ENCODE assay signal across 7 cellular contexts in the genomic region with DNA sequence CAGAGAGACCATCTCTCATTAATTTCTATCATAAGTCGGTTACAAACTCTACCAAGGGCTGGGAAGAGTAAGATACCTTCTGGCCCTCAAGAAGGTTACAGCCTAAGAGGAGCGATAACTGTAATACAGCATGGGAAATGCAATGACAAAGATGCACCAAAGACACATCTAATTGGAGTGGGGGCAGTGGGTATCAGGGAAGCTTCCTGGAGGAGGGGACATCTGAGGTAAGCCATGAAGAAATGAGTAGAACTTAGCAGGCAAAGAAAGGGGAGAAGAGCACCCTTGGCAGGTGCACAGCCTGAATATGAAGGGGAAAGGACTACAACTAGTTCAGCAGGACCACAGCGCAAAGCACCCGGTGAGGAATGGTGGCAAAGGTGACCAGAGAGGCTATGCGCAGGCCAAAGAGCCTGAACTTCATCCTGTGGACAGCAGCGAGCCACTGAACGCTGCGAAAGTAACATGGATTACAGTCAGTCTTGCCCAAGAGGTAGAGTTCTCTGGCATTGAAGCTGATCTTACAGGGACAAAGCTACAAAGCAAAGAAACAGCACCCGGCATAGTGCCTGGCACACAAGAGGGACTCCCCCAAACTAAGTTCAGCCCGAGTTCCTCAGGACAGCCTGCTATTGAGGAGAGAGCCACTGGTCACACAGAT. TPM values are rescaled to one million over a fixed set of nuclear protein-coding genes. Genes with fewer than 3 reads are reported as not detected.
DNase-seq lines count a peak whose midpoint lies in the region; ATAC-seq and TF ChIP-seq lines count a peak whose summit lies in the region.
"Had no signal": no experiment of that assay in that cellular context is flagged by ENCODE, and none has a peak within 500 bp of the region (broad histone marks: within the 10 kb centered on the region; RNA-seq: fewer than 3 reads in every experiment).

No MANE protein-coding gene starts in this region.

- intact Hi-C loops in breast epithelium (cut with DNase I; ENCODE audit: low total_unique reads), result no loop called here

- TF ChIP-seq CTCF in HEK293 (tag by site-specific recombination; IDR thresholded peaks at IDR 0.05), result no peak
- TF ChIP-seq CTCF in breast epithelium (IDR thresholded peaks at IDR 0.05), result no peak

- H2AFZ ChIP-seq in neuron (ENCODE audit: low read depth, low read length), result no peak overlapping the region

- H3K4me1 ChIP-seq in HEK293 (ENCODE audit: control insufficient read depth, insufficient read depth, low read length) (peaks cover 7% of the 10 kb centered on the region), breast epithelium (peaks cover 0 to 18% of the 10 kb centered on the region in 2 donors), neuron (ENCODE audit: insufficient read depth, low read length) (peaks cover 30% of the 10 kb centered on the region)

- no peak overlapping the region; the same call in 1 of the 2 replicates for H3K27ac ChIP-seq in HEK293 (ENCODE audit: extremely low read depth, low read depth, low read length)
- H3K27ac ChIP-seq in breast epithelium, result peak overlapping the region; percentile 75 to 97

- H3K9me3 ChIP-seq in HEK293 (ENCODE audit: control insufficient read depth, insufficient read depth, low read depth, low read length), result no peaks in the 10 kb centered on the region
- no peaks in the 10 kb centered on the region for H3K9me3 ChIP-seq in breast epithelium
- H3K9me3 ChIP-seq in neuron (ENCODE audit: low read length), result no peaks in the 10 kb centered on the region

- DNase-seq in breast epithelium (ENCODE audit: low spot score in 2 of 2) (no peak), A172 (ENCODE audit: low spot score) (no peak), germinal center (ENCODE audit: low spot score) (no peak)
- DNase-seq: nucleus accumbens had no signal

- peak overlapping the region; percentile 74 for H3K4me3 ChIP-seq in HEK293 (ENCODE audit: low read depth, low read length)
- peak overlapping the region; percentile 87 to 98 (median 88) for H3K4me3 ChIP-seq in breast epithelium
- peak overlapping the region; percentile 56 for H3K4me3 ChIP-seq in neuron (ENCODE audit: low read length)

- POLR2A ChIA-PET in HEK293 (lab: Yijun Ruan, JAX), result interaction anchor here (0.6 to 4.0 kb wide), 2 partner anchors 12 to 40 kb away, joined by 3 to 32 read pairs; a partner anchor contains a TSS

- H3K27me3 ChIP-seq in breast epithelium (no peaks in the 10 kb centered on the region), neuron (ENCODE audit: insufficient read depth, low read length) (no peaks in the 10 kb centered on the region)

- no peak for TF ChIP-seq POLR2A in breast epithelium (IDR thresholded peaks at IDR 0.05)

- H3K36me3 ChIP-seq in HEK293 (ENCODE audit: control insufficient read depth in 2 of 2, insufficient read depth in 1 of 2, low read length in 2 of 2) (peaks cover 19 to 48% of the 10 kb centered on the region in 2 experiments; a peak in 2 of 3 replicates), breast epithelium (no peaks in the 10 kb centered on the region), neuron (ENCODE audit: insufficient read depth, low read length) (peaks cover 10% of the 10 kb centered on the region)

- CTCF ChIA-PET in HEK293 (lab: Yijun Ruan, JAX), result interaction anchor here (0.6 to 1.1 kb wide), 2 partner anchors 9 to 12 kb away, joined by 3 read pairs; no protein-coding TSS in a partner anchor

- ATAC-seq in GM21526 (IDR thresholded peaks at IDR 0.05; ENCODE audit: low FRiP score, unreplicated experiment), result no peak

TF ChIP-seq in HEK293, 187 proteins besides CTCF, POLR2A, EP300 and RAD21:
- TF ChIP-seq ZNF114 (tag by site-specific recombination; IDR thresholded peaks at IDR 0.05), result no peak
- TF ChIP-seq, protein P1, sequence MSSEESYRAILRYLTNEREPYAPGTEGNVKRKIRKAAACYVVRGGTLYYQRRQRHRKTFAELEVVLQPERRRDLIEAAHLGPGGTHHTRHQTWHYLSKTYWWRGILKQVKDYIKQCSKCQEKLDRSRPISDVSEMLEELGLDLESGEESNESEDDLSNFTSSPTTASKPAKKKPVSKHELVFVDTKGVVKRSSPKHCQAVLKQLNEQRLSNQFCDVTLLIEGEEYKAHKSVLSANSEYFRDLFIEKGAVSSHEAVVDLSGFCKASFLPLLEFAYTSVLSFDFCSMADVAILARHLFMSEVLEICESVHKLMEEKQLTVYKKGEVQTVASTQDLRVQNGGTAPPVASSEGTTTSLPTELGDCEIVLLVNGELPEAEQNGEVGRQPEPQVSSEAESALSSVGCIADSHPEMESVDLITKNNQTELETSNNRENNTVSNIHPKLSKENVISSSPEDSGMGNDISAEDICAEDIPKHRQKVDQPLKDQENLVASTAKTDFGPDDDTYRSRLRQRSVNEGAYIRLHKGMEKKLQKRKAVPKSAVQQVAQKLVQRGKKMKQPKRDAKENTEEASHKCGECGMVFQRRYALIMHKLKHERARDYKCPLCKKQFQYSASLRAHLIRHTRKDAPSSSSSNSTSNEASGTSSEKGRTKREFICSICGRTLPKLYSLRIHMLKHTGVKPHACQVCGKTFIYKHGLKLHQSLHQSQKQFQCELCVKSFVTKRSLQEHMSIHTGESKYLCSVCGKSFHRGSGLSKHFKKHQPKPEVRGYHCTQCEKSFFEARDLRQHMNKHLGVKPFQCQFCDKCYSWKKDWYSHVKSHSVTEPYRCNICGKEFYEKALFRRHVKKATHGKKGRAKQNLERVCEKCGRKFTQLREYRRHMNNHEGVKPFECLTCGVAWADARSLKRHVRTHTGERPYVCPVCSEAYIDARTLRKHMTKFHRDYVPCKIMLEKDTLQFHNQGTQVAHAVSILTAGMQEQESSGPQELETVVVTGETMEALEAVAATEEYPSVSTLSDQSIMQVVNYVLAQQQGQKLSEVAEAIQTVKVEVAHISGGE (tag by site-specific recombination; conservative IDR thresholded peaks at IDR 0.05; ENCODE audit: low read depth), result 0 out of 2 replicates have a peak, but pooled peaks have one; percentile 26
- TF ChIP-seq ZNF184 (tag by site-specific recombination; IDR thresholded peaks at IDR 0.05), result no peak

RNA-seq across cellular contexts. Expression of a gene that starts 2.8 kb away (rescaled TPM):
- total RNA-seq in breast epithelium, result 10 to 100 TPM; 19.0 to 22.2 (median 21.0) TPM
- 47.0 and 55.6 TPM in 2 replicates for total RNA-seq in A172 (2014; rRNA removed; shearing (Covaris generic))

RNA-seq across cellular contexts. Expression of a gene that starts 7.1 kb away (rescaled TPM):
- total RNA-seq in breast epithelium, result not detected
- total RNA-seq in A172 (2014; rRNA removed; shearing (Covaris generic)), result not detected in 2 replicates

RNA-seq across cellular contexts. Expression of a gene that starts 12.4 kb away (rescaled TPM):
- 10 to 100 TPM; 26.2 to 47.2 (median 38.3) TPM for total RNA-seq in breast epithelium
- 87.1 and 116 TPM in 2 replicates for total RNA-seq in A172 (2014; rRNA removed; shearing (Covaris generic))

RNA-seq across cellular contexts. Expression of a gene that starts 14.9 kb away (rescaled TPM):
- 1 to 10 TPM; 1.3 to 4.6 (median 2.7) TPM for total RNA-seq in breast epithelium
- not detected in 2 replicates for total RNA-seq in A172 (2014; rRNA removed; shearing (Covaris generic))

RNA-seq across cellular contexts. Expression of a gene that starts 27.7 kb away (rescaled TPM):
- 1 to 10 TPM; 4.8 to 9.5 (median 6.2) TPM for total RNA-seq in breast epithelium
- total RNA-seq in A172 (2014; rRNA removed; shearing (Covaris generic)), result 19.1 and 20.7 TPM in 2 replicates
